ENCODE assay signal across 8 cellular contexts in genomic region chr13:34942732-34943674, GRCh38. TPM values are rescaled to one million over a fixed set of nuclear protein-coding genes. Genes with fewer than 3 reads are reported as not detected.
A peak's percentile ranks its signal among the peaks of the same experiment; 100 is the strongest.
DNase-seq lines count a peak whose midpoint lies in the region; ATAC-seq, FAIRE-seq and TF ChIP-seq lines count a peak whose summit lies in the region.

No MANE protein-coding gene starts in this region.

- intact Hi-C loops in esophagus muscularis mucosa (cut with DNase I), result loop anchor here (10.0 kb wide), 1 partner anchor 852 kb away; no protein-coding TSS in a partner anchor

- no peak for FAIRE-seq in RCC 7860 (lab: Jason Lieb, UNC)

- TF ChIP-seq CTCF in VCaP (conservative IDR thresholded peaks at IDR 0.05) (peak; percentile 30; the same call in 1 of the 2 replicates), esophagus muscularis mucosa (IDR thresholded peaks at IDR 0.05) (no peak)

- H3K4me1 ChIP-seq in BLaER1 treated with 17β-estradiol and CSF1 and Interleukin-3, amounts not matched to agents 10 nM and 100 nM, result peaks cover 4 to 20% (median 12%) of the 10 kb centered on the region in 10 experiments; a peak in 16 of 20 replicates
- peaks cover 39% of the 10 kb centered on the region for H3K4me1 ChIP-seq in HUES48 (ENCODE audit: control insufficient read depth, insufficient read depth, low read length)
- peaks cover 11 to 42% (median 34%) of the 10 kb centered on the region in 4 donors for H3K4me1 ChIP-seq in esophagus muscularis mucosa

- no peaks in the 10 kb centered on the region for H3K36me3 ChIP-seq in BLaER1 treated with 17β-estradiol and CSF1 and Interleukin-3, amounts not matched to agents 10 nM and 100 nM
- H3K36me3 ChIP-seq in HUES48 (ENCODE audit: control insufficient read depth, insufficient read depth, low read length) (no peaks in the 10 kb centered on the region), esophagus muscularis mucosa (no peaks in the 10 kb centered on the region)

- peak overlapping the region; percentile 83 to 98 (median 93) for H3K4me3 ChIP-seq in BLaER1 treated with 17β-estradiol and CSF1 and Interleukin-3, amounts not matched to agents 10 nM and 100 nM
- H3K4me3 ChIP-seq in HUES48 (ENCODE audit: low read depth, low read length) (peak overlapping the region; percentile 92), esophagus muscularis mucosa (peak overlapping the region; percentile 84 to 95 (median 92))

- peak overlapping the region; percentile 78 to 90 (median 86) for H3K4me2 ChIP-seq in BLaER1 treated with 17β-estradiol and CSF1 and Interleukin-3, amounts not matched to agents 10 nM and 100 nM

- no peak for DNase-seq in esophagus muscularis mucosa (ENCODE audit: extremely low spot score)
- peak; percentile 13 for DNase-seq in myocyte (ENCODE audit: low read depth)
- no peak for DNase-seq in RCC 7860 (ENCODE audit: low spot score)
- DNase-seq in KG1 (lab: John Stamatoyannopoulos, UW), result no peak

- peak overlapping the region in 10 of 11 experiments; percentile 47 to 68 (median 56); a peak in 18 of 22 replicates for H3K27ac ChIP-seq in BLaER1 treated with 17β-estradiol and CSF1 and Interleukin-3, amounts not matched to agents 10 nM and 100 nM
- peak overlapping the region; percentile 92 for H3K27ac ChIP-seq in HUES48 (ENCODE audit: low read depth, low read length)
- peak overlapping the region; percentile 80 for H3K27ac ChIP-seq in VCaP
- peak overlapping the region; percentile 79 to 92 (median 87) for H3K27ac ChIP-seq in esophagus muscularis mucosa (replicated peaks in 1 of 4)

- H4K20me1 ChIP-seq in BLaER1 treated with 17β-estradiol and CSF1 and Interleukin-3, amounts not matched to agents 10 nM and 100 nM, result peaks cover 0 to 26% (median 10%) of the 10 kb centered on the region in 11 experiments; a peak in 14 of 22 replicates

- peak; percentile 37 for ATAC-seq in GM19324 (IDR thresholded peaks at IDR 0.05; ENCODE audit: low FRiP score, unreplicated experiment)

- TF ChIP-seq POLR2A in esophagus muscularis mucosa (IDR thresholded peaks at IDR 0.05; ENCODE audit: low read depth), result no peak

- no peaks in the 10 kb centered on the region for H3K9me3 ChIP-seq in BLaER1 treated with 17β-estradiol and CSF1 and Interleukin-3, amounts not matched to agents 10 nM and 100 nM (replicated peaks in 1 of 11)
- H3K9me3 ChIP-seq in HUES48 (ENCODE audit: control insufficient read depth, insufficient read depth, low read length), result no peaks in the 10 kb centered on the region
- no peaks in the 10 kb centered on the region for H3K9me3 ChIP-seq in esophagus muscularis mucosa

- WGBS in esophagus muscularis mucosa, result 3% methylated on average over 44 of the region's 67 CpGs

- TF ChIP-seq EP300 in esophagus muscularis mucosa (IDR thresholded peaks at IDR 0.05), result no peak

- H3K27me3 ChIP-seq in BLaER1 treated with 17β-estradiol and CSF1 and Interleukin-3, amounts not matched to agents 10 nM and 100 nM, result peaks cover 27 to 40% (median 32%) of the 10 kb centered on the region in 11 experiments
- H3K27me3 ChIP-seq in HUES48 (ENCODE audit: control insufficient read depth, insufficient read depth, low read length) (peaks cover 9% of the 10 kb centered on the region), esophagus muscularis mucosa (no peaks in the 10 kb centered on the region)

- H3K9ac ChIP-seq in BLaER1 treated with 17β-estradiol and CSF1 and Interleukin-3, amounts not matched to agents 10 nM and 100 nM, result peak overlapping the region; percentile 71 to 85 (median 81)
- H3K9ac ChIP-seq in HUES48 (ENCODE audit: low read depth, low read length), result peak overlapping the region; percentile 57; the same call in 1 of the 2 replicates

RNA-seq across cellular contexts. Expression of gene NBEA, which starts 0.9 kb away (rescaled TPM):
- 10 to 100 TPM; 21.0 to 30.8 (median 25.0) TPM for total RNA-seq in esophagus muscularis mucosa
- total RNA-seq in myocyte, result 4.2 and 7.0 TPM in 2 replicates
- polyA plus RNA-seq in myocyte (2012), result 1.3 TPM
